ENCODE assay signal across 33 cellular contexts in the genomic region with DNA sequence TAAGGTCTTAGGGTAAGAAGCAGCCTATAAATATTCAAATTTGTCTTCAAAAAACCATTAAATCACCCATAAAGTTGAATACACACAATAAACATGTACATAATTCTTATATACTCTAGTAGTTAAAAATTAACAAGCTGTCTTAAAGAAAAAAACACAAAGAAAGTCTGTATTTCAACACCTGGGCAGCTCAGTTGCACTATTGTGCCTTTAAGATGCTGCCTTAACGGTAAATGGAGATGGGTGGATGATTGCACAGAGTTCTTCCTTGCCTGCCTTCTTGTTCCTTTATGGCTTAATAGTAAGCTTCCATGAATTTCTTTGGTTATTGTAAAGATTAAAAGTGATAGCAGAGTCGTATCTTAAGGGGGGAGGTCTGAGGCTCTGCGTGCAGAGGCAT.
"Had no signal": no experiment of that assay in that cellular context is flagged by ENCODE, and none has a peak within 500 bp of the region (broad histone marks: within the 10 kb centered on the region; RNA-seq: fewer than 3 reads in every experiment).

No MANE protein-coding gene starts in this region.

- H3K4me3 ChIP-seq: adrenal gland, body of pancreas, breast epithelium had no signal

- H3K27me3 Mint-ChIP-seq: activated B cell treated with CpG ODN at 0.5 μM for 24 hours; activated CD4-positive, alpha-beta memory T cell treated with anti-CD3 and anti-CD28 coated beads for 36 hours; activated CD4-positive, alpha-beta T cell treated with anti-CD3 and anti-CD28 coated beads, Interleukin-2, amount 10 ng/mL, durations not matched to agents 24 days and 14 days; activated CD8-positive, alpha-beta memory T cell treated with anti-CD3 and anti-CD28 coated beads, Interleukin-2, amount 10 ng/mL, durations not matched to agents 7 days and 5 days; activated CD8-positive, alpha-beta T cell treated with anti-CD3 and anti-CD28 coated beads for 36 hours; activated naive CD4-positive, alpha-beta T cell treated with anti-CD3 and anti-CD28 coated beads, Interleukin-2, amount 10 ng/mL, durations not matched to agents 7 days and 5 days; activated naive CD4-positive, alpha-beta T cell treated with anti-CD3 and anti-CD28 coated beads, Interleukin-2, amount 50 U/mL, for 24 hours; activated naive CD8-positive, alpha-beta T cell; activated T-cell treated with anti-CD3 and anti-CD28 coated beads, Interleukin-2, amount 50 U/mL, for 24 hours had no signal

- H3K9me3 ChIP-seq: adrenal gland, body of pancreas, breast epithelium had no signal

- ATAC-seq: activated CD8-positive, alpha-beta memory T cell treated with anti-CD3 and anti-CD28 coated beads, Interleukin-2, amount 10 ng/mL, durations not matched to agents 7 days and 5 days; activated CD8-positive, alpha-beta T cell treated with anti-CD3 and anti-CD28 coated beads for 36 hours; body of pancreas had no signal

- H3K27ac Mint-ChIP-seq: activated B cell treated with CpG ODN at 0.5 μM for 24 hours; activated CD4-positive, alpha-beta memory T cell treated with anti-CD3 and anti-CD28 coated beads for 36 hours; activated CD4-positive, alpha-beta T cell treated with anti-CD3 and anti-CD28 coated beads, Interleukin-2, amount 10 ng/mL, durations not matched to agents 24 days and 14 days; activated CD8-positive, alpha-beta memory T cell treated with anti-CD3 and anti-CD28 coated beads, Interleukin-2, amount 10 ng/mL, durations not matched to agents 7 days and 5 days; activated CD8-positive, alpha-beta T cell treated with anti-CD3 and anti-CD28 coated beads for 36 hours; activated naive CD4-positive, alpha-beta T cell treated with anti-CD3 and anti-CD28 coated beads, Interleukin-2, amount 10 ng/mL, durations not matched to agents 7 days and 5 days; activated naive CD4-positive, alpha-beta T cell treated with anti-CD3 and anti-CD28 coated beads, Interleukin-2, amount 50 U/mL, for 24 hours; activated naive CD8-positive, alpha-beta T cell; activated T-cell treated with anti-CD3 and anti-CD28 coated beads, Interleukin-2, amount 50 U/mL, for 24 hours; activated T-helper 2 cell treated with anti-CD3 and anti-CD28 coated beads, Interferon-gamma antibody, Interleukin-2, Interleukin-4, amounts not matched to agents 10 μg/mL and 5 μg/mL and 100 μg/mL, durations not matched to agents 14 hours and 24 hours and 36 hours; T-helper 1 cell treated with Interleukin-12 subunit alpha and Interleukin-12 subunit beta and Interleukin-4 antibody, amounts not matched to agents 30 μg/mL and 1 μg/mL, for 36 hours; T-helper 2 cell treated with Interferon-gamma antibody and Interleukin-4, amounts not matched to agents 5 μg/mL and 100 μg/mL, for 36 hours had no signal

- H3K9me3 Mint-ChIP-seq: activated B cell treated with CpG ODN at 0.5 μM for 24 hours; activated CD4-positive, alpha-beta T cell treated with anti-CD3 and anti-CD28 coated beads, Interleukin-2, amount 10 ng/mL, durations not matched to agents 24 days and 14 days had no signal

- H3K36me3 Mint-ChIP-seq: activated CD4-positive, alpha-beta memory T cell treated with anti-CD3 and anti-CD28 coated beads for 36 hours; activated CD8-positive, alpha-beta memory T cell treated with anti-CD3 and anti-CD28 coated beads, Interleukin-2, amount 10 ng/mL, durations not matched to agents 7 days and 5 days; activated naive CD4-positive, alpha-beta T cell treated with anti-CD3 and anti-CD28 coated beads, Interleukin-2, amount 10 ng/mL, durations not matched to agents 7 days and 5 days; activated naive CD4-positive, alpha-beta T cell treated with anti-CD3 and anti-CD28 coated beads, Interleukin-2, amount 50 U/mL, for 24 hours; activated naive CD8-positive, alpha-beta T cell had no signal

- H3K4me1 Mint-ChIP-seq: activated B cell treated with CpG ODN at 0.5 μM for 24 hours; activated CD4-positive, alpha-beta T cell treated with anti-CD3 and anti-CD28 coated beads, Interleukin-2, amount 10 ng/mL, durations not matched to agents 24 days and 14 days; activated CD8-positive, alpha-beta memory T cell treated with anti-CD3 and anti-CD28 coated beads, Interleukin-2, amount 10 ng/mL, durations not matched to agents 7 days and 5 days; activated naive CD4-positive, alpha-beta T cell treated with anti-CD3 and anti-CD28 coated beads, Interleukin-2, amount 10 ng/mL, durations not matched to agents 7 days and 5 days; activated naive CD4-positive, alpha-beta T cell treated with anti-CD3 and anti-CD28 coated beads, Interleukin-2, amount 50 U/mL, for 24 hours had no signal

- H3K27ac ChIP-seq: adrenal gland, body of pancreas, brain microvascular endothelial cell, breast epithelium, VCaP had no signal

- H3K4me3 Mint-ChIP-seq: activated B cell treated with CpG ODN at 0.5 μM for 24 hours; activated CD4-positive, alpha-beta memory T cell treated with anti-CD3 and anti-CD28 coated beads for 36 hours; activated CD4-positive, alpha-beta T cell treated with anti-CD3 and anti-CD28 coated beads, Interleukin-2, amount 10 ng/mL, durations not matched to agents 24 days and 14 days; activated CD8-positive, alpha-beta memory T cell treated with anti-CD3 and anti-CD28 coated beads, Interleukin-2, amount 10 ng/mL, durations not matched to agents 7 days and 5 days; activated CD8-positive, alpha-beta T cell treated with anti-CD3 and anti-CD28 coated beads for 36 hours; activated naive CD4-positive, alpha-beta T cell treated with anti-CD3 and anti-CD28 coated beads, Interleukin-2, amount 10 ng/mL, durations not matched to agents 7 days and 5 days; activated naive CD4-positive, alpha-beta T cell treated with anti-CD3 and anti-CD28 coated beads, Interleukin-2, amount 50 U/mL, for 24 hours; activated naive CD8-positive, alpha-beta T cell; activated T-cell treated with anti-CD3 and anti-CD28 coated beads, Interleukin-2, amount 50 U/mL, for 24 hours; T-helper 1 cell treated with Interleukin-12 subunit alpha and Interleukin-12 subunit beta and Interleukin-4 antibody, amounts not matched to agents 30 μg/mL and 1 μg/mL, for 36 hours; T-helper 2 cell treated with Interferon-gamma antibody and Interleukin-4, amounts not matched to agents 5 μg/mL and 100 μg/mL, for 36 hours had no signal

- H3K4me1 ChIP-seq: adrenal gland, body of pancreas, breast epithelium had no signal

- DNase-seq: activated B cell treated with CpG ODN at 0.5 μM for 24 hours; activated CD4-positive, alpha-beta memory T cell treated with anti-CD3 and anti-CD28 coated beads for 36 hours; activated CD4-positive, alpha-beta T cell treated with anti-CD3 and anti-CD28 coated beads for 4 hours; activated CD4-positive, alpha-beta T cell treated with anti-CD3 and anti-CD28 coated beads, Interleukin-2, amount 10 ng/mL, durations not matched to agents 24 days and 14 days; activated CD4-positive, alpha-beta T cell treated with anti-CD3 and anti-CD28 coated beads, Interleukin-2, amount 50 U/mL, for 1 hour; activated CD4-positive, alpha-beta T cell treated with anti-CD3 and anti-CD28 coated beads, Interleukin-2, amount 50 U/mL, for 4 hours; activated CD4-positive, CD25-positive, alpha-beta regulatory T cell treated with anti-CD3 and anti-CD28 coated beads, Interleukin-2, amount 50 U/mL, for 72 hours; activated CD8-positive, alpha-beta memory T cell treated with anti-CD3 and anti-CD28 coated beads for 24 hours; activated CD8-positive, alpha-beta memory T cell treated with anti-CD3 and anti-CD28 coated beads, Interleukin-2, amount 10 ng/mL, durations not matched to agents 7 days and 5 days; activated CD8-positive, alpha-beta memory T cell treated with anti-CD3 and anti-CD28 coated beads, Interleukin-2, amount 50 U/mL, for 48 hours; activated CD8-positive, alpha-beta T cell treated with anti-CD3 and anti-CD28 coated beads for 36 hours; activated effector memory CD4-positive, alpha-beta T cell treated with Interleukin-2 at 50 U/mL for 16 hours; activated gamma-delta T cell; activated naive CD4-positive, alpha-beta T cell treated with anti-CD3 and anti-CD28 coated beads, Interleukin-2, amount 10 ng/mL, durations not matched to agents 7 days and 5 days; activated naive CD4-positive, alpha-beta T cell treated with Interleukin-2 at 50 U/mL for 16 hours; activated T-cell treated with anti-CD3 and anti-CD28 coated beads, Interleukin-2, amount 50 U/mL, for 24 hours; activated T-cell treated with anti-CD3 and anti-CD28 coated beads, Interleukin-2, amount 50 U/mL, for 48 hours; adrenal gland; amniotic stem cell; aorta; body of pancreas; brain microvascular endothelial cell; central memory CD4-positive, alpha-beta T cell; T-helper 1 cell; T-helper 2 cell; T-helper 9 cell had no signal

- H3K36me3 ChIP-seq: adrenal gland, brain microvascular endothelial cell, breast epithelium had no signal

- H3K27me3 ChIP-seq: adrenal gland, body of pancreas, brain microvascular endothelial cell, breast epithelium had no signal
